16 cellular contexts compared by ENCODE assay signal in genomic region chr7:116197355-116197754, GRCh38. TPM values are rescaled to one million over a fixed set of nuclear protein-coding genes. Genes with fewer than 3 reads are reported as not detected.
DNase-seq lines count a peak whose midpoint lies in the region; TF ChIP-seq lines count a peak whose summit lies in the region.
"Had no signal": no experiment of that assay in that cellular context is flagged by ENCODE, and none has a peak within 500 bp of the region (broad histone marks: within the 10 kb centered on the region; RNA-seq: fewer than 3 reads in every experiment).

No MANE protein-coding gene starts in this region.

- H3K36me3 ChIP-seq in A673 (ENCODE audit: insufficient read depth, low read length, poor library complexity, severe bottlenecking) (no peaks in the 10 kb centered on the region), SK-N-MC (ENCODE audit: insufficient read depth, low read length) (no peaks in the 10 kb centered on the region)

- intact Hi-C loops in A673 (cut with micrococcal nuclease; ENCODE audit: unreplicated experiment), result no loop called here

- H3K9ac ChIP-seq in SK-N-MC (ENCODE audit: insufficient read length), result no peak overlapping the region

- BruUV-seq in A673 (replicated peaks; lab: Mats Ljungman, UMichigan), result no TSS peak

- POLR2A ChIA-PET in A673 (lab: Charles Lee; ENCODE audit: low non-redundant PET), result interaction anchor here (0.7 kb wide), 1 partner anchor 120 kb away, joined by 6 read pairs; no protein-coding TSS in a partner anchor

- peak; percentile 73 for DNase-seq in A673 (ENCODE audit: low spot score)
- DNase-seq in GM04503 (ENCODE audit: low read depth), result peak; percentile 85
- DNase-seq in SK-N-MC (ENCODE audit: low read depth, low spot score), result no peak
- DNase-seq in fibroblast of mammary gland (ENCODE audit: low read depth), result peak; percentile 79
- no peak for DNase-seq in GOT3 (lab: John Stamatoyannopoulos, UW)
- no peak for DNase-seq in superior temporal gyrus (ENCODE audit: extremely low spot score)
- no peak for DNase-seq in HPDE6-E6E7 (ENCODE audit: extremely low spot score)
- DNase-seq in GM19238 (ENCODE audit: insufficient read length, low spot score), result no peak
- DNase-seq: C1 segment of cervical spinal cord; NCI-H187; NCI-H446; NK-92 treated with Interleukin-12 subunit alpha and Interleukin-12 subunit beta, amount 100 ng/mL, for 24 hours; SHP77 treated with DMSO at 0.1 percent for 48 hours had no signal

- CTCF ChIA-PET in A673 (lab: Charles Lee), result interaction anchor here (1.1 kb wide), 1 partner anchor 17 kb away, joined by 4 read pairs; no protein-coding TSS in a partner anchor

- H3K27me3 ChIP-seq in A673 (replicated peaks; ENCODE audit: insufficient read depth, low read depth, low read length, poor library complexity), result no peaks in the 10 kb centered on the region

- H3K4me3 ChIP-seq in A673 (ENCODE audit: low read depth, low read length, poor library complexity, severe bottlenecking), result no peak overlapping the region
- H3K4me3 ChIP-seq in SK-N-MC, result no peak overlapping the region
- H3K4me3 ChIP-seq in fibroblast of mammary gland (ENCODE audit: control insufficient read depth, low read depth, low read length), result no peak overlapping the region

- H3K27ac ChIP-seq in A673 (ENCODE audit: low read depth, low read length, poor library complexity, severe bottlenecking) (peak overlapping the region; percentile 36), SK-N-MC (peak overlapping the region; percentile 74)
- H3K27ac ChIP-seq: 22Rv1, HL-60 had no signal

- TF ChIP-seq CTCF in A673 (conservative IDR thresholded peaks at IDR 0.05; ENCODE audit: low read depth, low read length), result no peak
- TF ChIP-seq CTCF in fibroblast of mammary gland (conservative IDR thresholded peaks at IDR 0.05; ENCODE audit: control insufficient read depth, insufficient read depth, low read depth, low read length), result no peak

- H3K4me1 ChIP-seq in A673 (ENCODE audit: insufficient read depth, low read length, poor library complexity, severe bottlenecking), result peaks cover 38% of the 10 kb centered on the region

- H3K9me3 ChIP-seq in A673 (ENCODE audit: low read depth, low read length, poor library complexity, severe bottlenecking) (no peaks in the 10 kb centered on the region), SK-N-MC (ENCODE audit: low read depth, low read length) (0 out of 2 replicates have a peak, but pooled peaks cover 4% of the 10 kb centered on the region)

RNA-seq across cellular contexts. Expression of gene TES, which starts 13.0 kb away (rescaled TPM):
- total RNA-seq in A673 (2021), result 115 and 121 TPM in 2 replicates
- total RNA-seq: OCI-LY7 had no signal

Comparison
In these comparisons a context has a peak if more than half of its experiments do, and no peak if none do; other contexts are left out.
1. DNase-seq: peak in A673 (single experiment), GM04503 (single experiment) and fibroblast of mammary gland (single experiment); none in SK-N-MC (single experiment), GOT3 (single experiment), superior temporal gyrus (single experiment), HPDE6-E6E7 (single experiment) and GM19238 (single experiment).